13 cellular contexts compared by ENCODE assay signal in genomic region chr1:36466370-36467026, GRCh38. TPM values are rescaled to one million over a fixed set of nuclear protein-coding genes. Genes with fewer than 3 reads are reported as not detected.
"Had no signal": no experiment of that assay in that cellular context is flagged by ENCODE, and none has a peak within 500 bp of the region (broad histone marks: within the 10 kb centered on the region; RNA-seq: fewer than 3 reads in every experiment).

No MANE protein-coding gene starts in this region.

- DNase-seq: activated CD4-positive, alpha-beta T cell treated with anti-CD3 and anti-CD28 coated beads for 48 hours; cortex of kidney; effector memory CD4-positive, alpha-beta T cell; hippocampal formation; naive thymus-derived CD4-positive, alpha-beta T cell; retina; stimulated activated CD4-positive, alpha-beta T cell treated with anti-CD3 and anti-CD28 coated beads, Interleukin-15, amount 100 ng/mL, for 24 hours; stimulated activated CD4-positive, alpha-beta T cell treated with anti-CD3 and anti-CD28 coated beads, Interleukin-4, amount 100 ng/mL, for 4 hours; thyroid gland had no signal

- H3K27ac Mint-ChIP-seq: activated naive CD4-positive, alpha-beta T cell treated with anti-CD3 and anti-CD28 coated beads, Interleukin-2, amount 50 U/mL, for 24 hours had no signal

- H3K4me3 ChIP-seq: pancreas, thyroid gland had no signal

- H3K27me3 ChIP-seq: pancreas, thyroid gland had no signal

- H3K27ac ChIP-seq: pancreas, thyroid gland had no signal

- H3K36me3 Mint-ChIP-seq: activated naive CD4-positive, alpha-beta T cell treated with anti-CD3 and anti-CD28 coated beads, Interleukin-2, amount 50 U/mL, for 24 hours had no signal

- H3K27me3 Mint-ChIP-seq: activated naive CD4-positive, alpha-beta T cell treated with anti-CD3 and anti-CD28 coated beads, Interleukin-2, amount 50 U/mL, for 24 hours; central memory CD8-positive, alpha-beta T cell; naive thymus-derived CD4-positive, alpha-beta T cell had no signal

- ATAC-seq: naive thymus-derived CD4-positive, alpha-beta T cell; pancreas had no signal

- H3K4me3 Mint-ChIP-seq: activated naive CD4-positive, alpha-beta T cell treated with anti-CD3 and anti-CD28 coated beads, Interleukin-2, amount 50 U/mL, for 24 hours; central memory CD8-positive, alpha-beta T cell; naive thymus-derived CD4-positive, alpha-beta T cell had no signal

- H3K9me3 ChIP-seq: pancreas, thyroid gland had no signal

- H3K9me3 Mint-ChIP-seq: activated naive CD4-positive, alpha-beta T cell treated with anti-CD3 and anti-CD28 coated beads, Interleukin-2, amount 50 U/mL, for 24 hours; central memory CD8-positive, alpha-beta T cell; naive thymus-derived CD4-positive, alpha-beta T cell had no signal

- H3K36me3 ChIP-seq: pancreas had no signal

RNA-seq across cellular contexts. Expression of gene OSCP1, which starts 16.2 kb away (rescaled TPM):
- total RNA-seq: T-helper 1 cell treated with Interleukin-12 subunit alpha and Interleukin-12 subunit beta and Interleukin-4 antibody, amounts not matched to agents 30 ng/mL and 1 ng/mL, for 36 hours had no signal
